In the genomic region with DNA sequence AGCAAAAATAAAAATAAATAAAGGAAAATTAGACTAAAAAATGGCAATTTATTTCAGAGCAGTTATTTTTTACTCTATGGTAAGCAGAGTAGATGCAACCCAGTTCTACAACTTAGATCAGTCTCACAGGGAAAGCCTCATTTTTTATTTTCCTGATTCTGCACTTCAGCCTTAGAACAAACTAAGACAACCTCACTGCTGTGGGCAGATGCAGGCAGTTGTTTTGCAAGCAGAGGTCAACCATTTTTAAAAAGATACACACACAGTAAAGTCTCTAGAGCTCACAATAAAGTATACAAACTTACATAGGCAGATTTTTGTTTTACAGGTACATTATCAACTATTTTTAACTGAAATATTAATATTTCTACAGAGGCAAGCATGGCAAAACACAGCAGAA, we compare ENCODE assay signal across 17 cellular contexts.
DNase-seq lines count a peak whose midpoint lies in the region; ATAC-seq and TF ChIP-seq lines count a peak whose summit lies in the region.
"Had no signal": no experiment of that assay in that cellular context is flagged by ENCODE, and none has a peak within 500 bp of the region (broad histone marks: within the 10 kb centered on the region; RNA-seq: fewer than 3 reads in every experiment).

No MANE protein-coding gene starts in this region.

- H2BK15ac ChIP-seq in mesenchymal stem cell (ENCODE audit: low read depth, poor library complexity, severe bottlenecking): no peak overlapping the region

- no peaks in the 10 kb centered on the region for H3K79me1 ChIP-seq in mesenchymal stem cell (replicated peaks; ENCODE audit: low read length, poor library complexity, severe bottlenecking)

- H3K18ac ChIP-seq in mesenchymal stem cell (ENCODE audit: low read depth in 1 of 2, low read length in 2 of 2): no peak overlapping the region

- H3K36me3 ChIP-seq in heart right ventricle (no peaks in the 10 kb centered on the region), mesenchymal stem cell (ENCODE audit: control insufficient read depth in 1 of 2, insufficient read depth in 2 of 2, low read depth in 1 of 2, low read length in 2 of 2) (no peaks in the 10 kb centered on the region), gastrocnemius medialis (no peaks in the 10 kb centered on the region)

- intact Hi-C loops in Right ventricle myocardium superior (cut with DNase I): no loop called here
- intact Hi-C loops in left cardiac atrium (cut with DNase I): no loop called here
- intact Hi-C loops in heart right ventricle (cut with DNase I): no loop called here
- intact Hi-C loops in gastrocnemius medialis (cut with DNase I; ENCODE audit: low total_unique reads): no loop called here

- H2BK12ac ChIP-seq in mesenchymal stem cell (ENCODE audit: low read length in 2 of 2): no peak overlapping the region

- no peak overlapping the region for H3K4ac ChIP-seq in mesenchymal stem cell (ENCODE audit: low read depth in 1 of 2, low read length in 2 of 2)

- TF ChIP-seq POLR2A in gastrocnemius medialis (IDR thresholded peaks at IDR 0.05): no peak

- H2AFZ ChIP-seq in mesenchymal stem cell (ENCODE audit: low read depth, low read length): no peak overlapping the region

- H3K27me3 ChIP-seq in heart right ventricle (no peaks in the 10 kb centered on the region), mesenchymal stem cell (ENCODE audit: control insufficient read depth in 1 of 2, insufficient read depth in 1 of 2, low read length in 2 of 2) (no peaks in the 10 kb centered on the region), gastrocnemius medialis (no peaks in the 10 kb centered on the region)

- H3K4me3 ChIP-seq in heart right ventricle: no peak overlapping the region
- H3K4me3 ChIP-seq in mesenchymal stem cell (ENCODE audit: insufficient read depth in 1 of 2, low read depth in 1 of 2, low read length in 2 of 2): no peak overlapping the region
- H3K4me3 ChIP-seq in gastrocnemius medialis: no peak overlapping the region
- H3K4me3 ChIP-seq: A549 had no signal

- in situ Hi-C loops in gastrocnemius medialis (cut with MboI; ENCODE audit: low sequenced_read_pairs in 4 of 4): no loop called here

- H4K8ac ChIP-seq in mesenchymal stem cell (ENCODE audit: low read length): no peak overlapping the region

- H2BK120ac ChIP-seq in mesenchymal stem cell (ENCODE audit: low read depth, low read length): no peak overlapping the region

- TF ChIP-seq CTCF in heart right ventricle (IDR thresholded peaks at IDR 0.05) (no peak), gastrocnemius medialis (IDR thresholded peaks at IDR 0.05 in 4 of 5, conservative IDR thresholded peaks at IDR 0.05 in 1 of 5) (no peak)

- H3K9me3 ChIP-seq in heart right ventricle: no peaks in the 10 kb centered on the region
- H3K9me3 ChIP-seq in mesenchymal stem cell (ENCODE audit: control insufficient read depth, low read length): no peaks in the 10 kb centered on the region
- H3K9me3 ChIP-seq in gastrocnemius medialis: no peaks in the 10 kb centered on the region
- H3K9me3 ChIP-seq: A549 had no signal

- H4K91ac ChIP-seq in mesenchymal stem cell (ENCODE audit: low read length): no peak overlapping the region

- no peak overlapping the region for H3K4me2 ChIP-seq in mesenchymal stem cell (ENCODE audit: low read length, poor library complexity, severe bottlenecking)
- H3K4me2 ChIP-seq: A549 had no signal

- H3K4me1 ChIP-seq in heart right ventricle: peaks cover 0 to 22% (median 12%) of the 10 kb centered on the region in 9 donors
- H3K4me1 ChIP-seq in mesenchymal stem cell (ENCODE audit: control insufficient read depth, insufficient read depth, low read depth, low read length): no peaks in the 10 kb centered on the region
- peaks cover 29 to 61% of the 10 kb centered on the region in 2 donors for H3K4me1 ChIP-seq in gastrocnemius medialis

- DNase-seq in Right ventricle myocardium superior (no peak), left cardiac atrium (no peak), heart right ventricle (no peak), mesenchymal stem cell (peak; percentile 13), gastrocnemius medialis (no peak), NOMO-1 treated with dmso at 0.1 percent for 144 hours (lab: John Stamatoyannopoulos, UW; ENCODE audit: unreplicated experiment) (no peak), DMS53 (lab: John Stamatoyannopoulos, UW) (no peak)
- DNase-seq: AML-193; CD4-positive, alpha-beta T cell; DMS153; DMS79 treated with DMSO at 0.1 percent for 48 hours; GF-D8; H9 had no signal

- H3K23ac ChIP-seq in mesenchymal stem cell (ENCODE audit: low read length in 2 of 2): no peak overlapping the region

- peak; percentile 48 for ATAC-seq in Right ventricle myocardium superior (ENCODE audit: poor library complexity)
- no peak for ATAC-seq in left cardiac atrium
- ATAC-seq in heart right ventricle: peak in 4 of 8 donors; percentile 26 to 67 (median 46)
- no peak for ATAC-seq in gastrocnemius medialis
- no peak for ATAC-seq in GM18517 (IDR thresholded peaks at IDR 0.05; ENCODE audit: unreplicated experiment)
- ATAC-seq: A549 had no signal

- no peak overlapping the region for H2BK5ac ChIP-seq in mesenchymal stem cell (ENCODE audit: low read depth, low read length, poor library complexity, severe bottlenecking)

- H2AK5ac ChIP-seq in mesenchymal stem cell (ENCODE audit: low read length, severe bottlenecking): no peak overlapping the region

- H3K14ac ChIP-seq in mesenchymal stem cell (ENCODE audit: low read length in 2 of 2): no peak overlapping the region

- no peak overlapping the region for H3K9ac ChIP-seq in mesenchymal stem cell (ENCODE audit: low read length)

- H3K27ac ChIP-seq in heart right ventricle (peak overlapping the region in 9 of 10 donors; percentile 29 to 83 (median 70)), mesenchymal stem cell (ENCODE audit: low read length, poor library complexity, severe bottlenecking) (no peak overlapping the region), gastrocnemius medialis (peak overlapping the region; percentile 9 to 85 (median 79))
- H3K27ac ChIP-seq: 22Rv1, A549, C4-2B had no signal
